ENCODE assay signal across 28 cellular contexts in the genomic region with DNA sequence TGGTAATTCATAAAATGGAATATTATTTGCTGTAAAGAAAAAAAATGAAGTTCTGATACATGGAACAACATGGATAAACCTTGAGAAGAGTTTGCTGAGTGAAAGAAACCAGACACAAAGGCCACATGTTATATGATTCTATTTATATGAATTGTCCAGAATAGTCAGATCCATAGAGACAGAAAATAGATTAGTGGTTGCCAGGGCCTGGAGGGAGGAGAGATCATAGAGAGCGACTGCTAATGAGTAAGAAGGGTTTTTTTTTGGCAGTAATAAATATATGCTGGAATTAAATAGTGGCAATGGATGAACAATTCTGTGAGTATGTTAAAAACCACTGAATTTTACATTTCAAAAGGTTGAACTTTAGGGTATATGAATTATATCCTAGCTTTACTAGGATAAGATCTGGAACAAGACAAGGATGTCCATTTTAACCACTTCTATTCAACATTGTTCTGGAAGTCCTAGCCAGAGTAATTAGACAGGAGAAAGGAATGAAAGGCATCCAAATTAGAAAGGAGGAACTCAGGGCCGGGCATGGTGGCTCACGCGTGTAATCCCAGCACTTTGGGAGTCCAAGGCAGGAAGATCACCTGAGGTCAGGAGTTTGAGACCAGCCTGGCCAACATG. TPM values are rescaled to one million over a fixed set of nuclear protein-coding genes. Genes with fewer than 3 reads are reported as not detected.
DNase-seq lines count a peak whose midpoint lies in the region; ATAC-seq and TF ChIP-seq lines count a peak whose summit lies in the region.
"Had no signal": no experiment of that assay in that cellular context is flagged by ENCODE, and none has a peak within 500 bp of the region (broad histone marks: within the 10 kb centered on the region; RNA-seq: fewer than 3 reads in every experiment).

No MANE protein-coding gene starts in this region.

- H2BK120ac ChIP-seq in trophoblast cell (ENCODE audit: insufficient read depth, low read length, poor library complexity), result no peak overlapping the region

- ATAC-seq in heart right ventricle, result peak in 2 of 8 donors; percentile 25 to 61
- ATAC-seq: activated T-cell treated with anti-CD3 and anti-CD28 coated beads, Interleukin-2, amount 50 U/mL, for 72 hours; foreskin keratinocyte; GM12878; GM23338; right lobe of liver; stimulated activated effector memory CD8-positive, alpha-beta T cell treated with anti-CD3 and anti-CD28 coated beads, Interleukin-12 subunit alpha, Interleukin-12 subunit beta, amount 100 ng/mL, for 72 hours had no signal

- no peaks in the 10 kb centered on the region for H3K79me1 ChIP-seq in trophoblast cell (ENCODE audit: low read length)

- H4K8ac ChIP-seq in trophoblast cell (ENCODE audit: low read depth, low read length), result no peak overlapping the region

- no peaks in the 10 kb centered on the region for H3K36me3 ChIP-seq in SK-N-SH (replicated peaks in 1 of 2; ENCODE audit: control insufficient read depth in 1 of 2, insufficient read depth in 2 of 2, low read length in 1 of 2)
- peaks cover 0 to 7% (median 0%) of the 10 kb centered on the region in 9 donors for H3K36me3 ChIP-seq in heart right ventricle
- no peaks in the 10 kb centered on the region for H3K36me3 ChIP-seq in trophoblast cell (ENCODE audit: control insufficient read depth in 1 of 2, insufficient read depth in 2 of 2, low read length in 2 of 2)
- H3K36me3 ChIP-seq: esophagus muscularis mucosa, right lobe of liver had no signal

- H2AFZ ChIP-seq in SK-N-SH (ENCODE audit: low read depth) (no peak overlapping the region), trophoblast cell (ENCODE audit: insufficient read depth, low read length, poor library complexity) (no peak overlapping the region)
- H2AFZ ChIP-seq: GM23338, parathyroid adenoma had no signal

- H3K4me2 ChIP-seq in SK-N-SH (no peak overlapping the region), trophoblast cell (ENCODE audit: low read length) (no peak overlapping the region)
- H3K4me2 ChIP-seq: GM23338 had no signal

- TF ChIP-seq CTCF in SK-N-SH (IDR thresholded peaks at IDR 0.05) (no peak), heart right ventricle (IDR thresholded peaks at IDR 0.05) (no peak)

- CTCF ChIA-PET in SK-N-SH (lab: Yijun Ruan, JAX), result no interaction called here

- H3F3A ChIP-seq in SK-N-SH (replicated peaks; ENCODE audit: insufficient read depth), result peaks cover 17% of the 10 kb centered on the region

- intact Hi-C loops in heart right ventricle (cut with DNase I), result loop anchor here in 3 of 10 donors (5.0 kb wide), 3 partner anchors 47 to 52 kb away; a partner anchor contains a TSS

- 0 out of 4 replicates have a peak, but pooled peaks of 1 of the 2 experiments have one; percentile 25 for TF ChIP-seq EP300 in SK-N-SH (IDR thresholded peaks at IDR 0.05; ENCODE audit: borderline replicate concordance in 1 of 2, low read depth in 1 of 2, low read length in 1 of 2)

- H2AK5ac ChIP-seq in trophoblast cell (ENCODE audit: low read length), result no peak overlapping the region

- H3K9me2 ChIP-seq in SK-N-SH, result no peaks in the 10 kb centered on the region

- H3K9ac ChIP-seq in SK-N-SH, result no peak overlapping the region
- H3K9ac ChIP-seq in trophoblast cell (ENCODE audit: low read length), result no peak overlapping the region
- H3K9ac ChIP-seq: parathyroid adenoma had no signal

- WGBS in SK-N-SH (ENCODE audit: low lambda C conversion rate), result 75% methylated on average over 4 of the region's 4 CpGs
- 39 to 70% methylated on average over 4 of the region's 4 CpGs for WGBS in heart right ventricle, 2 donors
- no CpG with 5 or more reads among the region's 4 CpGs for WGBS in trophoblast cell (ENCODE audit: extremely low coverage, insufficient coverage, insufficient read length)

- H3K18ac ChIP-seq in trophoblast cell (ENCODE audit: low read length), result no peak overlapping the region

- H3K4me3 ChIP-seq in SK-N-SH (ENCODE audit: low read depth in 2 of 2, low read length in 1 of 2), result no peak overlapping the region
- no peak overlapping the region for H3K4me3 ChIP-seq in heart right ventricle
- no peak overlapping the region for H3K4me3 ChIP-seq in trophoblast cell (ENCODE audit: low read depth, low read length)
- H3K4me3 ChIP-seq: esophagus muscularis mucosa, GM12878, GM23338, right lobe of liver had no signal

- no peak overlapping the region for H3K23ac ChIP-seq in trophoblast cell (ENCODE audit: low read length)

- H3K4me1 ChIP-seq in SK-N-SH (ENCODE audit: control insufficient read depth in 1 of 2, insufficient read depth in 2 of 2, low read depth in 1 of 2, low read length in 1 of 2) (peaks cover 9 to 14% of the 10 kb centered on the region in 2 experiments; a peak in 3 of 4 replicates), heart right ventricle (peaks cover under 1 to 76% (median 50%) of the 10 kb centered on the region in 9 donors), trophoblast cell (ENCODE audit: control insufficient read depth in 1 of 2, insufficient read depth in 2 of 2, low read length in 2 of 2) (no peaks in the 10 kb centered on the region)
- H3K4me1 ChIP-seq: foreskin keratinocyte had no signal

- H3K27me3 ChIP-seq in SK-N-SH (ENCODE audit: insufficient read depth) (no peaks in the 10 kb centered on the region), heart right ventricle (no peaks in the 10 kb centered on the region), trophoblast cell (ENCODE audit: insufficient read depth, low read length) (no peaks in the 10 kb centered on the region)
- H3K27me3 ChIP-seq: esophagus muscularis mucosa, foreskin keratinocyte, right lobe of liver had no signal

- POLR2A ChIA-PET in SK-N-SH (lab: Yijun Ruan, JAX), result no interaction called here

- no peaks in the 10 kb centered on the region for H3K79me2 ChIP-seq in SK-N-SH (ENCODE audit: insufficient read depth)
- no peaks in the 10 kb centered on the region for H3K79me2 ChIP-seq in trophoblast cell (ENCODE audit: control insufficient read depth, insufficient read depth, low read length, poor library complexity)
- H3K79me2 ChIP-seq: parathyroid adenoma had no signal

- H4K12ac ChIP-seq in trophoblast cell (ENCODE audit: low read depth, low read length), result no peak overlapping the region

- no peak overlapping the region for H2BK12ac ChIP-seq in trophoblast cell (ENCODE audit: low read length)

- H4K91ac ChIP-seq in trophoblast cell (ENCODE audit: low read depth, low read length), result no peak overlapping the region

- H4K20me1 ChIP-seq in SK-N-SH (ENCODE audit: insufficient read depth), result no peaks in the 10 kb centered on the region

- H3K14ac ChIP-seq in trophoblast cell (ENCODE audit: low read length), result no peak overlapping the region

- peak overlapping the region; percentile 14 to 43; a peak in 3 of 4 replicates for H3K27ac ChIP-seq in SK-N-SH (ENCODE audit: low read depth in 2 of 2, low read length in 1 of 2)
- H3K27ac ChIP-seq in heart right ventricle, result peak overlapping the region in 8 of 10 donors; percentile 17 to 87 (median 64)
- H3K27ac ChIP-seq in trophoblast cell (ENCODE audit: low read depth, low read length), result no peak overlapping the region
- H3K27ac ChIP-seq: esophagus muscularis mucosa, foreskin keratinocyte, parathyroid adenoma had no signal

- no peak for TF ChIP-seq RAD21 in SK-N-SH (IDR thresholded peaks at IDR 0.05; ENCODE audit: low read length)

- no peak overlapping the region for H2BK5ac ChIP-seq in trophoblast cell (ENCODE audit: low read depth, low read length, poor library complexity)

- no peak overlapping the region for H3K4ac ChIP-seq in trophoblast cell (ENCODE audit: low read depth, low read length)

- DNase-seq in ELR (ENCODE audit: low read depth) (peak; percentile 22), SK-N-SH (no peak), heart right ventricle (no peak), trophoblast cell (peak; percentile 72 to 81), middle frontal gyrus (ENCODE audit: extremely low spot score, low spot score) (no peak), GM03348 (ENCODE audit: low spot score) (no peak)
- DNase-seq in activated effector memory CD4-positive, alpha-beta T cell treated with Interleukin-2 at 50 U/mL for 16 hours, result no peak
- DNase-seq: activated CD4-positive, CD25-positive, alpha-beta regulatory T cell; activated naive CD4-positive, alpha-beta T cell treated with anti-CD3 and anti-CD28 coated beads for 36 hours; activated T-cell treated with anti-CD3 and anti-CD28 coated beads, Interleukin-2, amount 50 U/mL, for 72 hours; amygdala; C1 segment of cervical spinal cord; Caco-2; dermis blood vessel endothelial cell; DMS79 treated with DMSO at 0.1 percent for 48 hours; hypothalamus; NCI-H187; NCI-H2171 treated with DMSO at 0.1 percent for 48 hours; NCI-H524 treated with DMSO at 0.1 percent for 48 hours; right lobe of liver; SIG-M5; stimulated activated CD4-positive, alpha-beta T cell treated with anti-CD3 and anti-CD28 coated beads, Interleukin-4, amount 100 ng/mL, for 24 hours had no signal

- H3K9me3 ChIP-seq in SK-N-SH, result no peaks in the 10 kb centered on the region
- no peaks in the 10 kb centered on the region for H3K9me3 ChIP-seq in heart right ventricle
- no peaks in the 10 kb centered on the region for H3K9me3 ChIP-seq in trophoblast cell (ENCODE audit: insufficient read depth, low read depth, low read length)
- H3K9me3 ChIP-seq: Caco-2, esophagus muscularis mucosa, right lobe of liver had no signal

TF ChIP-seq in SK-N-SH, 30 proteins besides CTCF, POLR2A, EP300 and RAD21:
- TF ChIP-seq TCF12 (IDR thresholded peaks at IDR 0.05), result 0 out of 2 replicates have a peak, but pooled peaks have one; percentile 11
- TF ChIP-seq POLR2AphosphoS5 (IDR thresholded peaks at IDR 0.05; ENCODE audit: low read depth, low read length), result no peak
- TF ChIP-seq RFX5 (IDR thresholded peaks at IDR 0.05; ENCODE audit: low read length), result no peak
- TF ChIP-seq FOXM1 (IDR thresholded peaks at IDR 0.05; ENCODE audit: low read depth), result no peak

RNA-seq across cellular contexts. Expression of a gene that starts 48.8 kb away (rescaled TPM):
- polyA plus RNA-seq in SK-N-SH (2012; rRNA removed) (11.5 and 14.1 TPM in 2 replicates), heart right ventricle (10 to 100 TPM; 31.7 to 71.1 TPM)
- 13.3 and 17.5 TPM in 2 replicates for polyA plus RNA-seq in SK-N-SH (2012; cell fraction: cytosol; rRNA removed)
- 8.0 and 9.7 TPM in 2 replicates for polyA plus RNA-seq in SK-N-SH (2012; cell fraction: nucleus; rRNA removed)
- total RNA-seq in heart right ventricle, result 100 to 1,000 TPM in 8 of 10 donors, 10 to 100 TPM in 2; 63.9 to 211 (median 137) TPM
- polyA plus RNA-seq in trophoblast cell (2013), result 10.8 and 11.0 TPM in 2 replicates

Comparison
In these comparisons a context has a peak if more than half of its experiments do, and no peak if none do; other contexts are left out.
1. DNase-seq: peak in ELR (single experiment) and trophoblast cell (2 of 2); none in SK-N-SH (single experiment), heart right ventricle (0 of 2), activated effector memory CD4-positive, alpha-beta T cell treated with Interleukin-2 at 50 U/mL for 16 hours (single experiment), middle frontal gyrus (single experiment) and GM03348 (single experiment).